15 cellular contexts compared by ENCODE assay signal in the genomic region with DNA sequence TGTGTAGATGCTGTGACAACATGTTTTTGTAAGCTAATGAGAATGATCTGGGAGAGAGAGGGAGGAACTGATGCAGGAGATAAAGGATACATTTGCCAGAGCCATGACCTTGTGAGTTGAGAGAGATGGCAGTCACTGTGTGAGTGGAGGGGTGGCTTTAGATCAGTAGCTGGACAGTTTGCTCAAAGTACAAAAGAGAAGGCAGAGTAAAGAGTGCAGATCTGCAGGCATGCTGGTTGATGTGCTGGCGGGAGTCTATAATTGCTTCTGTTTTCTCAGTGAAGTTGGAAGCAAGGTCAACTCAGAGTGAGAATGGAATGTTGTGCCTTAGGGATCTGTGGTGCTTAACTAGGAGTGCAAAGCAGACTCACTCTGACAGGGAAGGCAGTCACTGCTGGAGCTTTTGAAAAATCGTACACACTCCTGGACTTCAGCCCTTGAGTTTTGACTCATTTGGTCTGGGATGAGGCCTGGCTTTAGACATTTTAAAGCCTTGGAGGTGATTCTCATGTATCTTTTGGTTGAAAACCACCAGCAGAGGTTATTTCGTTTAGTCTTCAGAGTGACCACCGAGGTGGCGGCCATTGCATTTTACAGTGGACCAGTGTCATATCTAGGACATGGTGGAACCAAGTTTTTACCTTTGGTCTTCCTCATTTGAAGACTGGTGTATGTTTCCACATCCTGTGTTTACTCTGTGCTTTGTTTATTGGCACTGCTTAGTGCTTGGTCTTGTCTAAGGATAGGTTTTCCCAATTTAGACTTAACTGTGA. TPM values are rescaled to one million over a fixed set of nuclear protein-coding genes. Genes with fewer than 3 reads are reported as not detected.
DNase-seq lines count a peak whose midpoint lies in the region; ATAC-seq, FAIRE-seq and TF ChIP-seq lines count a peak whose summit lies in the region.
"Had no signal": no experiment of that assay in that cellular context is flagged by ENCODE, and none has a peak within 500 bp of the region (broad histone marks: within the 10 kb centered on the region; RNA-seq: fewer than 3 reads in every experiment).

No MANE protein-coding gene starts in this region.

- no peak overlapping the region for H3K4me3 ChIP-seq in cardiac fibroblast (replicated peaks in 1 of 2; ENCODE audit: low read depth in 2 of 2, low read length in 2 of 2)
- no peak overlapping the region for H3K4me3 ChIP-seq in kidney (ENCODE audit: low read length in 2 of 2)
- no peak overlapping the region for H3K4me3 ChIP-seq in testis
- no peak overlapping the region for H3K4me3 ChIP-seq in transverse colon

- H3K36me3 ChIP-seq in kidney (ENCODE audit: control insufficient read depth in 1 of 2, insufficient read depth in 2 of 2, low read length in 2 of 2) (peaks cover 14 to 22% of the 10 kb centered on the region in 2 donors), testis (ENCODE audit: low read depth, missing control alignments) (no peaks in the 10 kb centered on the region), transverse colon (peaks cover 0 to 16% (median 4%) of the 10 kb centered on the region in 4 donors)

- no peaks in the 10 kb centered on the region for H3K4me1 Mint-ChIP-seq in HFFc6 (ENCODE audit: low read depth)

- H3K4me1 ChIP-seq in kidney (ENCODE audit: control insufficient read depth in 1 of 2, insufficient read depth in 1 of 2, low read depth in 1 of 2, low read length in 2 of 2), result peaks cover 17 to 27% of the 10 kb centered on the region in 2 donors
- peaks cover 19% of the 10 kb centered on the region for H3K4me1 ChIP-seq in testis
- peaks cover 0 to 15% (median 6%) of the 10 kb centered on the region in 4 donors for H3K4me1 ChIP-seq in transverse colon

- H3K4me3 Mint-ChIP-seq in HFFc6, result no peak overlapping the region
- H3K4me3 Mint-ChIP-seq: naive thymus-derived CD4-positive, alpha-beta T cell; T-helper 17 cell had no signal

- peak overlapping the region; percentile 40 to 73 for H3K27ac ChIP-seq in kidney (ENCODE audit: low read depth in 2 of 2, low read length in 2 of 2)
- peak overlapping the region; percentile 56 to 63 for H3K27ac ChIP-seq in testis
- H3K27ac ChIP-seq in transverse colon, result peak overlapping the region in 2 of 4 donors; percentile 40 to 41

- H3K9ac ChIP-seq in kidney (ENCODE audit: low read length in 2 of 2), result peak overlapping the region in 1 of 2 donors; percentile 4

- no peak for TF ChIP-seq POLR2A in testis (IDR thresholded peaks at IDR 0.05)
- no peak for TF ChIP-seq POLR2A in transverse colon (IDR thresholded peaks at IDR 0.05)

- H3K9me3 Mint-ChIP-seq in HFFc6, result no peaks in the 10 kb centered on the region
- H3K9me3 Mint-ChIP-seq: naive thymus-derived CD4-positive, alpha-beta T cell had no signal

- TF ChIP-seq CTCF in HFFc6 (IDR thresholded peaks at IDR 0.05), result no peak
- no peak for TF ChIP-seq CTCF in cardiac fibroblast (IDR thresholded peaks at IDR 0.05; ENCODE audit: low read depth, low read length)
- TF ChIP-seq CTCF in kidney (IDR thresholded peaks at IDR 0.05; ENCODE audit: borderline replicate concordance, extremely low read depth, insufficient read depth), result no peak
- no peak for TF ChIP-seq CTCF in testis (IDR thresholded peaks at IDR 0.05)
- TF ChIP-seq CTCF in transverse colon (IDR thresholded peaks at IDR 0.05), result no peak

- WGBS in testis, 2 donors, result 49 to 74% methylated on average over 5 of the region's 5 CpGs
- WGBS in transverse colon (ENCODE audit: low coverage in 1 of 2), 2 donors, result 83 to 93% methylated on average over 2 to 5 of the region's 5 CpGs

- intact Hi-C loops in kidney (cut with DNase I) (no loop called here), testis (cut with DNase I; ENCODE audit: low total_unique reads) (no loop called here), transverse colon (cut with DNase I; ENCODE audit: low total_unique reads) (no loop called here)

- no peak for TF ChIP-seq EP300 in transverse colon (IDR thresholded peaks at IDR 0.05; ENCODE audit: low read depth)

- DNase-seq in HFFc6 (peak; percentile 78), cardiac fibroblast (ENCODE audit: low read depth in 2 of 2) (peak; percentile 25 to 41), kidney (no peak), testis (peak; percentile 44), SIG-M5 (lab: John Stamatoyannopoulos, UW) (no peak), transverse colon (no peak)
- DNase-seq: activated gamma-delta T cell; GOT3; naive thymus-derived CD4-positive, alpha-beta T cell; NCI-H2171; PC-3; T-helper 17 cell had no signal

- in situ Hi-C loops in transverse colon (cut with MboI; ENCODE audit: low pct_ligation_motif_present in 1 of 4, low pct_unique_long_range_greater_than_20kb in 1 of 4, low sequenced_read_pairs in 3 of 4), result no loop called here

- H3K27me3 Mint-ChIP-seq in HFFc6 (ENCODE audit: insufficient read depth), result no peaks in the 10 kb centered on the region
- H3K27me3 Mint-ChIP-seq: naive thymus-derived CD4-positive, alpha-beta T cell; T-helper 17 cell had no signal

- no peak overlapping the region for H3K27ac Mint-ChIP-seq in HFFc6
- H3K27ac Mint-ChIP-seq: T-helper 17 cell had no signal

- peaks cover 18% of the 10 kb centered on the region for H3K36me3 Mint-ChIP-seq in HFFc6 (ENCODE audit: low read depth)

- no peak for FAIRE-seq in kidney (lab: Jason Lieb, UNC)
- FAIRE-seq: islet of Langerhans had no signal

- ATAC-seq in GM19023 (IDR thresholded peaks at IDR 0.05; ENCODE audit: unreplicated experiment), result no peak
- ATAC-seq: esophagus mucosa; naive thymus-derived CD4-positive, alpha-beta T cell; PC-3; T-helper 17 cell had no signal

- H3K27me3 ChIP-seq in testis (no peaks in the 10 kb centered on the region), transverse colon (no peaks in the 10 kb centered on the region)

- H3K9me3 ChIP-seq in kidney (ENCODE audit: control insufficient read depth in 1 of 2, low read length in 2 of 2) (no peaks in the 10 kb centered on the region), testis (no peaks in the 10 kb centered on the region), transverse colon (no peaks in the 10 kb centered on the region)

RNA-seq across cellular contexts. Expression of a gene that starts 49.6 kb away (rescaled TPM):
- total RNA-seq in HFFc6 (2021; fragmentation: NEBNext Ultra II Directional; extraction: Animal tissue kit (Norgen Biotek cat#: 25700)), result 10 to 100 TPM; 34.0 to 39.2 (median 36.0) TPM
- total RNA-seq in kidney, result 61.0 TPM
- polyA plus RNA-seq in kidney (ENCODE audit: insufficient read depth, low read depth, low replicate concordance), result 7.6 TPM
- total RNA-seq in testis, result 10 to 100 TPM; 54.0 to 65.4 TPM
- 23.4 TPM for polyA plus RNA-seq in testis (ENCODE audit: insufficient read depth, low read depth, low replicate concordance)
- 10 to 100 TPM; 10.1 to 18.4 (median 12.6) TPM for total RNA-seq in transverse colon

Comparison
In these comparisons a context has a peak if more than half of its experiments do, and no peak if none do; other contexts are left out.
1. DNase-seq: peak in HFFc6 (single experiment), cardiac fibroblast (2 of 2) and testis (single experiment); none in kidney (single experiment), SIG-M5 (single experiment) and transverse colon (single experiment).